Comparison of ENCODE assay signal across 21 cellular contexts in the genomic region with DNA sequence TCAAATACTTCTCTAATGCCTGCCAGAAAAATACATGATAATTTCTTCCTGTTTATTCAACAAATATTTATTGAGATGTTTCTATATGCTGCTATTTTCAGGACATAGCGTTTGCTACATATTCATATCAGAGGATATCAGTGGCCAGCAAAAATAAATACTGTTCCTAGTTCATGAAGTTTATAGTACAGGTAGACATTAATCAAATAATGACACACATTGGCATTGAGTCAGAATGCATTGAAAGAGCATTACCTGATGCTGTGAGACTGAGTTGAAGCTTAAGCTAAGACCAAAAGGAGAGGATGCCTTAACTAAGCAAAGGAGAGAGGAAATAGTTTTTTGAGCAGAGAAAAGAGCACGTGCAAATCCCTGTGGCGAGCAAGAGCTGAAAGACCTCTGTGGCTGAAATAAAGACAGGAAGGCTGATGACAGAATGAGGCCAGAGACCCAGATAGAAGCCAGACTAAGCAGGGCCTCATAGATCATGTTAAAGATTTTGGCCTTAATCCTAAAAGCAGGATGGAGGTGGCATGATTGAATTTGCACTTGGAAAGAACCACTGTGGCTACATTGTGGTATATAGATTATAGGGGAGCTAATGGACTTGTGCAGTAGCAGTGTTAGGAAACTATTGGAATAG. TPM values are rescaled to one million over a fixed set of nuclear protein-coding genes. Genes with fewer than 3 reads are reported as not detected.
A peak's percentile ranks its signal among the peaks of the same experiment; 100 is the strongest.
DNase-seq lines count a peak whose midpoint lies in the region; ATAC-seq and TF ChIP-seq lines count a peak whose summit lies in the region.
"Had no signal": no experiment of that assay in that cellular context is flagged by ENCODE, and none has a peak within 500 bp of the region (broad histone marks: within the 10 kb centered on the region; RNA-seq: fewer than 3 reads in every experiment).

No MANE protein-coding gene starts in this region.

- no peak overlapping the region for H3K4me3 ChIP-seq in KMS-11 (IDR thresholded peaks at IDR 0.05; ENCODE audit: insufficient read depth, low read depth, low read length)
- no peak overlapping the region for H3K4me3 ChIP-seq in mucosa of descending colon
- H3K4me3 ChIP-seq in Karpas-422 (ENCODE audit: low read length): no peak overlapping the region
- H3K4me3 ChIP-seq: GM23338 had no signal

- no peak overlapping the region for H2AFZ ChIP-seq in KMS-11 (ENCODE audit: low read depth)
- H2AFZ ChIP-seq in Karpas-422 (ENCODE audit: low read length): no peak overlapping the region
- H2AFZ ChIP-seq: GM23338 had no signal

- DNase-seq in DMS 273 (lab: John Stamatoyannopoulos, UW; ENCODE audit: unreplicated experiment): peak; percentile 20
- no peak for DNase-seq in DMS 273 treated with DMSO at 0.1 percent for 48 hours (lab: John Stamatoyannopoulos, UW)
- DNase-seq in amniotic epithelial cell (ENCODE audit: low read depth): peak; percentile 85
- no peak for DNase-seq in naive thymus-derived CD8-positive, alpha-beta T cell
- no peak for DNase-seq in mucosa of descending colon
- no peak for DNase-seq in germinal center (ENCODE audit: low spot score)
- DNase-seq in Karpas-422: no peak
- DNase-seq: AML-193, DMS153, GF-D8, IMR-90, NCI-H1092 treated with DMSO at 0.1 percent for 48 hours, NCI-H510A, NCI-H774, RPMI8226, SHP77 treated with DMSO at 0.1 percent for 48 hours had no signal

- H3K79me2 ChIP-seq in KMS-11 (ENCODE audit: insufficient read depth, low read depth) (no peaks in the 10 kb centered on the region), Karpas-422 (ENCODE audit: low read length) (no peaks in the 10 kb centered on the region)

- H3K9me3 ChIP-seq in mucosa of descending colon: no peaks in the 10 kb centered on the region
- no peaks in the 10 kb centered on the region for H3K9me3 ChIP-seq in Karpas-422 (ENCODE audit: low read length)

- no peak for TF ChIP-seq CTCF in KMS-11 (conservative IDR thresholded peaks at IDR 0.05; ENCODE audit: low read depth, low read length)
- TF ChIP-seq CTCF in mucosa of descending colon (IDR thresholded peaks at IDR 0.05): no peak

- peaks cover 37% of the 10 kb centered on the region for H3K4me1 ChIP-seq in KMS-11 (ENCODE audit: low read depth, poor library complexity, severe bottlenecking)
- H3K4me1 ChIP-seq in mucosa of descending colon (ENCODE audit: low read depth): no peaks in the 10 kb centered on the region
- no peaks in the 10 kb centered on the region for H3K4me1 ChIP-seq in Karpas-422 (ENCODE audit: low read length)

- no peaks in the 10 kb centered on the region for H3K36me3 Mint-ChIP-seq in naive thymus-derived CD8-positive, alpha-beta T cell

- POLR2A ChIA-PET in naive thymus-derived CD8-positive, alpha-beta T cell (lab: Charles Lee): interaction anchor here (1.1 kb wide), 1 partner anchor 31 kb away, joined by 3 read pairs; no protein-coding TSS in a partner anchor

- H3K9me3 Mint-ChIP-seq in naive thymus-derived CD8-positive, alpha-beta T cell: no peaks in the 10 kb centered on the region
- H3K9me3 Mint-ChIP-seq: GM23338 had no signal

- H3K9ac ChIP-seq in KMS-11: no peak overlapping the region
- H3K9ac ChIP-seq in Karpas-422 (ENCODE audit: low read length): no peak overlapping the region

- intact Hi-C loops in mucosa of descending colon (cut with DNase I, micrococcal nuclease): no loop called here

- H3K27me3 ChIP-seq in KMS-11 (ENCODE audit: insufficient read depth, low read depth): no peaks in the 10 kb centered on the region
- no peaks in the 10 kb centered on the region for H3K27me3 ChIP-seq in Karpas-422 (ENCODE audit: low read length)

- H4K20me1 ChIP-seq in KMS-11 (ENCODE audit: insufficient read depth) (no peaks in the 10 kb centered on the region), Karpas-422 (ENCODE audit: insufficient read depth, low read depth, low read length) (no peaks in the 10 kb centered on the region)

- ATAC-seq in naive thymus-derived CD8-positive, alpha-beta T cell: no peak
- no peak for ATAC-seq in mucosa of descending colon
- ATAC-seq: GM23338, HCT116 had no signal

- no peaks in the 10 kb centered on the region for H3K27me3 Mint-ChIP-seq in naive thymus-derived CD8-positive, alpha-beta T cell

- H3K4me1 Mint-ChIP-seq in naive thymus-derived CD8-positive, alpha-beta T cell: peaks cover 25 to 66% (median 50%) of the 10 kb centered on the region in 4 donors

- H3K4me3 Mint-ChIP-seq in naive thymus-derived CD8-positive, alpha-beta T cell: peak overlapping the region in 6 of 10 donors; percentile 20 to 53 (median 29)
- H3K4me3 Mint-ChIP-seq: GM23338 had no signal

- H3K4me2 ChIP-seq in KMS-11: peak overlapping the region; percentile 6; the same call in 1 of the 2 replicates
- H3K4me2 ChIP-seq in Karpas-422 (ENCODE audit: low read depth, low read length, poor library complexity, severe bottlenecking): no peak overlapping the region
- H3K4me2 ChIP-seq: GM23338 had no signal

- no peak overlapping the region for H3K27ac ChIP-seq in KMS-11
- H3K27ac ChIP-seq in Karpas-422 (ENCODE audit: low read length): no peak overlapping the region
- H3K27ac ChIP-seq: 22Rv1, C4-2B had no signal

- no peaks in the 10 kb centered on the region for H3K9me2 ChIP-seq in Karpas-422 (replicated peaks; ENCODE audit: insufficient read depth, low read length)

- no peaks in the 10 kb centered on the region for H3K36me3 ChIP-seq in KMS-11 (ENCODE audit: insufficient read depth)
- no peaks in the 10 kb centered on the region for H3K36me3 ChIP-seq in mucosa of descending colon (ENCODE audit: low read depth)
- H3K36me3 ChIP-seq in Karpas-422 (ENCODE audit: insufficient read depth, low read length): no peaks in the 10 kb centered on the region

- H3K27ac Mint-ChIP-seq in naive thymus-derived CD8-positive, alpha-beta T cell: peak overlapping the region in 7 of 10 donors; percentile 1 to 85 (median 8)
- H3K27ac Mint-ChIP-seq: GM23338 had no signal

RNA-seq across cellular contexts. Expression of a gene that starts 36.2 kb away (rescaled TPM):
- 1 to 10 TPM; 3.2 to 3.7 TPM for total RNA-seq in naive thymus-derived CD8-positive, alpha-beta T cell
- polyA plus RNA-seq in naive thymus-derived CD8-positive, alpha-beta T cell: 1 to 10 TPM; 2.8 to 5.3 (median 4.1) TPM
- total RNA-seq in mucosa of descending colon: 1 to 10 TPM in 2 of 3 donors, under 1 TPM in 1; 0.75 to 2.1 (median 1.8) TPM
- 0.14 and 0.60 TPM in 2 replicates for total RNA-seq in Karpas-422 (2014; rRNA removed; shearing (Covaris generic); ENCODE audit: low replicate concordance)

RNA-seq across cellular contexts. Expression of a gene that starts 50.1 kb away (rescaled TPM):
- total RNA-seq in naive thymus-derived CD8-positive, alpha-beta T cell: 10 to 100 TPM; 21.3 to 23.7 TPM
- 10 to 100 TPM; 16.1 to 28.9 (median 16.8) TPM for polyA plus RNA-seq in naive thymus-derived CD8-positive, alpha-beta T cell
- total RNA-seq in mucosa of descending colon: 10 to 100 TPM; 32.3 to 51.5 (median 35.9) TPM
- total RNA-seq in Karpas-422 (2014; rRNA removed; shearing (Covaris generic); ENCODE audit: low replicate concordance): 29.7 and 34.5 TPM in 2 replicates

Comparison
In these comparisons a context has a peak if more than half of its experiments do, and no peak if none do; other contexts are left out.
1. DNase-seq: peak in DMS 273 (single experiment) and amniotic epithelial cell (single experiment); none in DMS 273 treated with DMSO at 0.1 percent for 48 hours (single experiment), naive thymus-derived CD8-positive, alpha-beta T cell (0 of 10), mucosa of descending colon (0 of 3), germinal center (single experiment) and Karpas-422 (single experiment).